2 cellular contexts compared by ENCODE assay signal in genomic region chr2:160721089-160722040, GRCh38.
TF ChIP-seq lines count a peak whose summit lies in the region.

No MANE protein-coding gene starts in this region.

TF ChIP-seq in IMR-90, 13 proteins besides CTCF, POLR2A, EP300 and RAD21:
- TF ChIP-seq RFX5 (IDR thresholded peaks at IDR 0.05; ENCODE audit: low read depth, low read length): no peak
- TF ChIP-seq NFE2L2 (IDR thresholded peaks at IDR 0.05; ENCODE audit: low read depth, low read length): no peak
- TF ChIP-seq BHLHE40 (IDR thresholded peaks at IDR 0.05; ENCODE audit: low read depth, low read length): no peak
- no peak for TF ChIP-seq SMC3 (IDR thresholded peaks at IDR 0.05; ENCODE audit: low read depth, low read length)
- TF ChIP-seq ELK1 (IDR thresholded peaks at IDR 0.05; ENCODE audit: borderline replicate concordance, low read depth, low read length): no peak
- no peak for TF ChIP-seq MAFK (IDR thresholded peaks at IDR 0.05; ENCODE audit: low read depth, low read length)
- no peak for TF ChIP-seq CHD1 (IDR thresholded peaks at IDR 0.05; ENCODE audit: low read depth, low read length)
- TF ChIP-seq CEBPB (IDR thresholded peaks at IDR 0.05; ENCODE audit: low read depth, low read length): no peak
- no peak for TF ChIP-seq USF2 (IDR thresholded peaks at IDR 0.05; ENCODE audit: low read depth, low read length)
- TF ChIP-seq MAZ (IDR thresholded peaks at IDR 0.05; ENCODE audit: borderline replicate concordance, low read depth, low read length): no peak
- no peak for TF ChIP-seq RCOR1 (IDR thresholded peaks at IDR 0.05; ENCODE audit: insufficient replicate concordance, low read length)
- no peak for TF ChIP-seq FOS (IDR thresholded peaks at IDR 0.05; ENCODE audit: low read depth, low read length)
- no peak for TF ChIP-seq MXI1 (IDR thresholded peaks at IDR 0.05; ENCODE audit: borderline replicate concordance, low read depth, low read length)

TF ChIP-seq in HepG2, 621 proteins besides CTCF, POLR2A, EP300 and RAD21 (continued from another document):
- no peak for TF ChIP-seq ZFP1 (CRISPR knock-in tag; IDR thresholded peaks at IDR 0.05)
- TF ChIP-seq EZH2 (conservative IDR thresholded peaks at IDR 0.05; ENCODE audit: low read depth, low read length): no peak
- TF ChIP-seq FOXA1 (IDR thresholded peaks at IDR 0.05): no peak
- no peak for TF ChIP-seq FOXA1 (CRISPR knock-in tag; IDR thresholded peaks at IDR 0.05)
- no peak for TF ChIP-seq BCLAF1 (IDR thresholded peaks at IDR 0.05)
- no peak for TF ChIP-seq ZBTB37 (CRISPR knock-in tag; IDR thresholded peaks at IDR 0.05)
- TF ChIP-seq SP5 (CRISPR knock-in tag; IDR thresholded peaks at IDR 0.05; ENCODE audit: borderline replicate concordance, low read depth): no peak
- TF ChIP-seq NFE2 (CRISPR knock-in tag; IDR thresholded peaks at IDR 0.05): no peak
- TF ChIP-seq NBN (conservative IDR thresholded peaks at IDR 0.05): no peak
- TF ChIP-seq CAMTA2 (CRISPR knock-in tag; IDR thresholded peaks at IDR 0.05; ENCODE audit: borderline replicate concordance): no peak
- no peak for TF ChIP-seq SPEN (CRISPR knock-in tag; IDR thresholded peaks at IDR 0.05; ENCODE audit: low read depth)
- TF ChIP-seq NFYB (CRISPR knock-in tag; IDR thresholded peaks at IDR 0.05): no peak
- TF ChIP-seq KDM5B (CRISPR knock-in tag; IDR thresholded peaks at IDR 0.05; ENCODE audit: borderline replicate concordance): no peak
TF ChIP-seq in HepG2: peak in this region for 0.
